In genomic region chr13:40123962-40124647, GRCh38 we compare ENCODE assay signal across 21 cellular contexts.
"Had no signal": no experiment of that assay in that cellular context is flagged by ENCODE, and none has a peak within 500 bp of the region (broad histone marks: within the 10 kb centered on the region; RNA-seq: fewer than 3 reads in every experiment).

No MANE protein-coding gene starts in this region.

- DNase-seq: activated B cell treated with CpG ODN at 0.5 μM for 24 hours; activated CD4-positive, alpha-beta T cell treated with anti-CD3 and anti-CD28 coated beads for 36 hours; activated CD4-positive, alpha-beta T cell treated with anti-CD3 and anti-CD28 coated beads, Interleukin-2, amount 50 U/mL, for 48 hours; activated CD8-positive, alpha-beta memory T cell treated with anti-CD3 and anti-CD28 coated beads, Interleukin-2, amount 50 U/mL, for 48 hours; activated naive CD4-positive, alpha-beta T cell; activated T-cell treated with anti-CD3 and anti-CD28 coated beads, Interleukin-2, amount 50 U/mL, for 4 hours; esophagus squamous epithelium; gastrocnemius medialis; hippocampal formation; midbrain; natural killer cell; stimulated activated CD4-positive, alpha-beta T cell treated with anti-CD3 and anti-CD28 coated beads, Interleukin-1b, Interleukin-23, amount 100 ng/mL, for 48 hours; stomach; T-helper 9 cell; transverse colon had no signal

- H3K4me3 ChIP-seq: breast epithelium, esophagus squamous epithelium, gastrocnemius medialis, stomach, transverse colon had no signal

- H3K9me3 ChIP-seq: breast epithelium, gastrocnemius medialis, transverse colon had no signal

- H3K27ac ChIP-seq: breast epithelium, esophagus squamous epithelium, gastrocnemius medialis, stomach, transverse colon had no signal

- ATAC-seq: activated CD4-positive, alpha-beta T cell treated with anti-CD3 and anti-CD28 coated beads for 36 hours; activated T-cell treated with anti-CD3 and anti-CD28 coated beads, Interleukin-2, amount 50 U/mL, for 4 hours; natural killer cell; stimulated activated effector memory CD8-positive, alpha-beta T cell treated with anti-CD3 and anti-CD28 coated beads, Interleukin-12 subunit alpha, Interleukin-12 subunit beta, amount 100 ng/mL, for 72 hours had no signal

- H3K4me1 ChIP-seq: breast epithelium, stomach, transverse colon had no signal

- H3K36me3 ChIP-seq: breast epithelium, esophagus squamous epithelium, gastrocnemius medialis, stomach, transverse colon had no signal

- H3K27me3 Mint-ChIP-seq: activated B cell treated with CpG ODN at 0.5 μM for 24 hours; activated CD4-positive, alpha-beta T cell treated with anti-CD3 and anti-CD28 coated beads for 36 hours; activated naive CD8-positive, alpha-beta T cell; central memory CD8-positive, alpha-beta T cell had no signal

- H3K36me3 Mint-ChIP-seq: activated naive CD8-positive, alpha-beta T cell; natural killer cell; stimulated activated effector memory CD8-positive, alpha-beta T cell treated with anti-CD3 and anti-CD28 coated beads, Interleukin-12 subunit alpha, Interleukin-12 subunit beta, amount 100 ng/mL, for 72 hours had no signal

- H3K4me3 Mint-ChIP-seq: activated B cell treated with CpG ODN at 0.5 μM for 24 hours; activated CD4-positive, alpha-beta T cell treated with anti-CD3 and anti-CD28 coated beads for 36 hours; activated naive CD8-positive, alpha-beta T cell; activated T-cell treated with anti-CD3 and anti-CD28 coated beads, Interleukin-2, amount 50 U/mL, for 4 hours; central memory CD8-positive, alpha-beta T cell; natural killer cell; stimulated activated effector memory CD8-positive, alpha-beta T cell treated with anti-CD3 and anti-CD28 coated beads, Interleukin-12 subunit alpha, Interleukin-12 subunit beta, amount 100 ng/mL, for 72 hours had no signal

- H3K9me3 Mint-ChIP-seq: central memory CD8-positive, alpha-beta T cell; natural killer cell had no signal

- H3K27ac Mint-ChIP-seq: activated B cell treated with CpG ODN at 0.5 μM for 24 hours; activated CD4-positive, alpha-beta T cell treated with anti-CD3 and anti-CD28 coated beads for 36 hours; activated naive CD8-positive, alpha-beta T cell; activated T-helper 2 cell treated with anti-CD3 and anti-CD28 coated beads, Interferon-gamma antibody, Interleukin-2, Interleukin-4, amounts not matched to agents 10 μg/mL and 5 μg/mL and 100 μg/mL, durations not matched to agents 14 hours and 24 hours and 36 hours; natural killer cell; progenitor cell of endocrine pancreas; stimulated activated effector memory CD8-positive, alpha-beta T cell treated with anti-CD3 and anti-CD28 coated beads, Interleukin-12 subunit alpha, Interleukin-12 subunit beta, amount 100 ng/mL, for 72 hours had no signal
